8 cellular contexts compared by ENCODE assay signal in the genomic region with DNA sequence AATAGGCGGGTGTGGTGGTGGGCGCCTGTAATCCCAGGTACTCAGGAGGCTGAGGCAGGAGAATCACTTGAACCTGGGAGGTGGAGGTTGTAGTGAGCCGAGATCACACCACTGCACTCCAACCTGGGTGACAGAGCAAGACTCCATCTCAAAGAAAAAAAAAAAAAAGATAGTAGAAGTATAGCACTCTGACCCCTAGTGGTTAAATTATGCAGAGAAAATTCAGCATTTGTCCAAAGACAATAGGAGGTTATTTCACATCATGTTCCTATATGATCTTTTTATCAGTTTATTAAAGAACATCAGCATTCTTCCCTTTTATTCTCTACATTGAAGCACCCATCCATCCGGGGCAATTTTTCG. TPM values are rescaled to one million over a fixed set of nuclear protein-coding genes. Genes with fewer than 3 reads are reported as not detected.
A peak's percentile ranks its signal among the peaks of the same experiment; 100 is the strongest.
DNase-seq lines count a peak whose midpoint lies in the region; ATAC-seq, FAIRE-seq and TF ChIP-seq lines count a peak whose summit lies in the region.
"Not testable (repeated sequence)": the region's sequence is repeated elsewhere in the genome, so short reads cannot be mapped to it uniquely, and the experiment has no call there.

No MANE protein-coding gene starts in this region.

- CTCF ChIA-PET in activated CD8-positive, alpha-beta T cell treated with anti-CD3 and anti-CD28 coated beads for 36 hours (lab: Charles Lee) = interaction anchor here (1.0 to 3.5 kb wide), 16 partner anchors 10 to 436 kb away, joined by 3 to 49 read pairs (median 5); no protein-coding TSS in a partner anchor

- POLR2A ChIA-PET in activated CD8-positive, alpha-beta T cell treated with anti-CD3 and anti-CD28 coated beads for 36 hours (lab: Charles Lee) = not testable (repeated sequence)

- intact Hi-C loops in activated CD8-positive, alpha-beta T cell treated with anti-CD3 and anti-CD28 coated beads for 36 hours (cut with micrococcal nuclease) = loop anchor here (2.0 to 5.0 kb wide), 2 partner anchors 124 to 437 kb away; no protein-coding TSS in a partner anchor

- H3K36me3 Mint-ChIP-seq in activated CD8-positive, alpha-beta T cell treated with anti-CD3 and anti-CD28 coated beads for 36 hours (ENCODE audit: low read depth) = not testable (repeated sequence)

- ATAC-seq in GM21360 (IDR thresholded peaks at IDR 0.05; ENCODE audit: unreplicated experiment) (peak; percentile 42), esophagus mucosa (peak; percentile 76)
- peak; percentile 73 for ATAC-seq in activated CD8-positive, alpha-beta T cell treated with anti-CD3 and anti-CD28 coated beads for 36 hours

- not testable (repeated sequence) for H3K9me3 Mint-ChIP-seq in activated CD8-positive, alpha-beta T cell treated with anti-CD3 and anti-CD28 coated beads for 36 hours

- FAIRE-seq in D721Med (lab: Jason Lieb, UNC) = not testable (repeated sequence)

- not testable (repeated sequence) for H3K4me3 Mint-ChIP-seq in activated CD8-positive, alpha-beta T cell treated with anti-CD3 and anti-CD28 coated beads for 36 hours

- TF ChIP-seq CTCF in D721Med (IDR thresholded peaks at IDR 0.05; ENCODE audit: insufficient read depth, missing control alignments) = peak; percentile 44
- not testable (repeated sequence) for TF ChIP-seq CTCF in activated CD8-positive, alpha-beta T cell treated with anti-CD3 and anti-CD28 coated beads for 36 hours (IDR thresholded peaks at IDR 0.05)

- H3K4me1 Mint-ChIP-seq in activated CD8-positive, alpha-beta T cell treated with anti-CD3 and anti-CD28 coated beads for 36 hours (ENCODE audit: low read depth) = peaks cover 11% of the 10 kb centered on the region

- DNase-seq in D721Med (ENCODE audit: insufficient read length, low spot score) = not testable (repeated sequence)
- DNase-seq in LHCN-M2 (ENCODE audit: low read depth) (peak; percentile 48), NCI-H82 treated with DMSO at 0.1 percent for 48 hours (lab: John Stamatoyannopoulos, UW; ENCODE audit: unreplicated experiment) (peak; percentile 48), lung microvascular endothelial cell (ENCODE audit: low read depth in 2 of 2) (peak; percentile 50 to 59), superior temporal gyrus (ENCODE audit: extremely low spot score) (peak; percentile 79)
- DNase-seq in activated CD8-positive, alpha-beta T cell treated with anti-CD3 and anti-CD28 coated beads for 36 hours = peak; percentile 8

- not testable (repeated sequence) for H3K27ac Mint-ChIP-seq in activated CD8-positive, alpha-beta T cell treated with anti-CD3 and anti-CD28 coated beads for 36 hours

- H3K27me3 Mint-ChIP-seq in activated CD8-positive, alpha-beta T cell treated with anti-CD3 and anti-CD28 coated beads for 36 hours = not testable (repeated sequence)

RNA-seq across cellular contexts. Expression of a gene that starts 5.2 kb away (rescaled TPM):
- total RNA-seq in LHCN-M2 (2014; rRNA removed) = 16.7 and 17.9 TPM in 2 replicates
- 4.9 TPM for polyA plus RNA-seq in LHCN-M2 (2012)
- total RNA-seq in activated CD8-positive, alpha-beta T cell treated with anti-CD3 and anti-CD28 coated beads for 36 hours = 10 to 100 TPM; 21.6 to 23.6 TPM
- 8.2 TPM for total RNA-seq in esophagus mucosa
- total RNA-seq in lung microvascular endothelial cell = 14.2 and 17.5 TPM in 2 replicates
